ENCODE assay signal across 1 cellular context in genomic region chr2:145729993-145730770, GRCh38.
A peak's percentile ranks its signal among the peaks of the same experiment; 100 is the strongest.
TF ChIP-seq lines count a peak whose summit lies in the region.

No MANE protein-coding gene starts in this region.

TF ChIP-seq in K562, 482 proteins besides CTCF, POLR2A, EP300 and RAD21 (continued from another document and continues in another):
- TF ChIP-seq NCOA2 (IDR thresholded peaks at IDR 0.05; ENCODE audit: partially characterized antibody in 2 of 2) (no peak), CSDE1 (IDR thresholded peaks at IDR 0.05) (no peak), RBFOX2 (IDR thresholded peaks at IDR 0.05; ENCODE audit: low read depth, low read length) (no peak), ZNF121 (CRISPR knock-in tag; conservative IDR thresholded peaks at IDR 0.05) (no peak), NRF1 (conservative IDR thresholded peaks at IDR 0.05 in 1 of 2, IDR thresholded peaks at IDR 0.05 in 1 of 2) (no peak), SP2 (IDR thresholded peaks at IDR 0.05; ENCODE audit: extremely low read depth, low read depth, low read length, poor library complexity, severe bottlenecking) (no peak), ZNF76 (CRISPR knock-in tag; IDR thresholded peaks at IDR 0.05; ENCODE audit: borderline replicate concordance) (no peak), RBM39 (optimal IDR thresholded peaks at IDR 0.05; ENCODE audit: low read depth, low read length) (no peak), ZNF436 (CRISPR knock-in tag; IDR thresholded peaks at IDR 0.05) (no peak), ZNF740 (CRISPR knock-in tag; IDR thresholded peaks at IDR 0.05) (no peak), ZNF740 (tag; IDR thresholded peaks at IDR 0.05) (no peak), SAFB (IDR thresholded peaks at IDR 0.05; ENCODE audit: borderline replicate concordance, low read depth, low read length) (no peak), ZNF263 (CRISPR knock-in tag; IDR thresholded peaks at IDR 0.05; ENCODE audit: borderline replicate concordance) (no peak), ZBTB9 (CRISPR knock-in tag; IDR thresholded peaks at IDR 0.05) (no peak), TGIF2 (CRISPR knock-in tag; IDR thresholded peaks at IDR 0.05) (no peak), CEBPB (tag; IDR thresholded peaks at IDR 0.05) (no peak), ZNF57 (CRISPR knock-in tag; IDR thresholded peaks at IDR 0.05) (no peak), NFE2L1 (tag; IDR thresholded peaks at IDR 0.05; ENCODE audit: borderline replicate concordance, low read depth) (no peak), MEF2A (IDR thresholded peaks at IDR 0.05; ENCODE audit: control insufficient read depth, low read depth, low read length) (peak; percentile 68; the same call in 1 of the 2 replicates), E2F1 (CRISPR knock-in tag; IDR thresholded peaks at IDR 0.05) (no peak), ZNF316 (IDR thresholded peaks at IDR 0.05) (no peak), PYGO2 (tag; IDR thresholded peaks at IDR 0.05) (no peak), TEAD2 (tag; IDR thresholded peaks at IDR 0.05) (no peak), KLF16 (IDR thresholded peaks at IDR 0.05) (peak; percentile 25; the same call in 1 of the 2 replicates), TOE1 (IDR thresholded peaks at IDR 0.05; ENCODE audit: borderline replicate concordance) (no peak), TOE1 (CRISPR knock-in tag; IDR thresholded peaks at IDR 0.05; ENCODE audit: borderline replicate concordance, low read depth) (no peak), ZNF507 (tag; conservative IDR thresholded peaks at IDR 0.05) (no peak), RBM34 (IDR thresholded peaks at IDR 0.05; ENCODE audit: borderline replicate concordance, insufficient read depth, low read length) (no peak), SREBF1 (IDR thresholded peaks at IDR 0.05; ENCODE audit: borderline replicate concordance, low read depth, low read length) (no peak), TFE3 (CRISPR knock-in tag; IDR thresholded peaks at IDR 0.05) (no peak), POLR2H (tag; IDR thresholded peaks at IDR 0.05; ENCODE audit: low read depth) (no peak), ETS1 (conservative IDR thresholded peaks at IDR 0.05; ENCODE audit: control insufficient read depth, low read depth, low read length) (no peak), BMI1 (IDR thresholded peaks at IDR 0.05; ENCODE audit: low read length) (no peak), RCOR1 (IDR thresholded peaks at IDR 0.05; ENCODE audit: borderline replicate concordance in 1 of 2, low read depth in 2 of 2, low read length in 2 of 2) (no peak), ZBTB33 (CRISPR knock-in tag; IDR thresholded peaks at IDR 0.05) (no peak), ZNF165 (CRISPR knock-in tag; IDR thresholded peaks at IDR 0.05; ENCODE audit: borderline replicate concordance) (no peak), CAMTA2 (CRISPR knock-in tag; conservative IDR thresholded peaks at IDR 0.05) (no peak), SOX6 (IDR thresholded peaks at IDR 0.05) (peak; percentile 61; the same call in 1 of the 2 replicates), HLTF (IDR thresholded peaks at IDR 0.05) (no peak), MCM3 (IDR thresholded peaks at IDR 0.05) (no peak), ZNF695 (CRISPR knock-in tag; IDR thresholded peaks at IDR 0.05) (no peak), RBM17 (IDR thresholded peaks at IDR 0.05; ENCODE audit: borderline replicate concordance, low read depth, low read length) (no peak), MXI1 (IDR thresholded peaks at IDR 0.05; ENCODE audit: low read depth, low read length) (no peak), CC2D1A (IDR thresholded peaks at IDR 0.05) (no peak), ATF7 (IDR thresholded peaks at IDR 0.05) (0 out of 2 replicates have a peak, but pooled peaks have one; percentile 33), L3MBTL2 (IDR thresholded peaks at IDR 0.05) (peak; percentile 80), PHTF2 (CRISPR knock-in tag; IDR thresholded peaks at IDR 0.05) (no peak), STAT5B (CRISPR knock-in tag; IDR thresholded peaks at IDR 0.05) (no peak), DACH1 (IDR thresholded peaks at IDR 0.05; ENCODE audit: partially characterized antibody) (no peak), HOXB6 (CRISPR knock-in tag; IDR thresholded peaks at IDR 0.05; ENCODE audit: borderline replicate concordance) (no peak), CEBPZ (IDR thresholded peaks at IDR 0.05; ENCODE audit: borderline replicate concordance, low read depth, low read length) (no peak)
- TF ChIP-seq, protein P1, sequence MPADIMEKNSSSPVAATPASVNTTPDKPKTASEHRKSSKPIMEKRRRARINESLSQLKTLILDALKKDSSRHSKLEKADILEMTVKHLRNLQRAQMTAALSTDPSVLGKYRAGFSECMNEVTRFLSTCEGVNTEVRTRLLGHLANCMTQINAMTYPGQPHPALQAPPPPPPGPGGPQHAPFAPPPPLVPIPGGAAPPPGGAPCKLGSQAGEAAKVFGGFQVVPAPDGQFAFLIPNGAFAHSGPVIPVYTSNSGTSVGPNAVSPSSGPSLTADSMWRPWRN (IDR thresholded peaks at IDR 0.05; ENCODE audit: low read depth): no peak
- TF ChIP-seq, protein P2, sequence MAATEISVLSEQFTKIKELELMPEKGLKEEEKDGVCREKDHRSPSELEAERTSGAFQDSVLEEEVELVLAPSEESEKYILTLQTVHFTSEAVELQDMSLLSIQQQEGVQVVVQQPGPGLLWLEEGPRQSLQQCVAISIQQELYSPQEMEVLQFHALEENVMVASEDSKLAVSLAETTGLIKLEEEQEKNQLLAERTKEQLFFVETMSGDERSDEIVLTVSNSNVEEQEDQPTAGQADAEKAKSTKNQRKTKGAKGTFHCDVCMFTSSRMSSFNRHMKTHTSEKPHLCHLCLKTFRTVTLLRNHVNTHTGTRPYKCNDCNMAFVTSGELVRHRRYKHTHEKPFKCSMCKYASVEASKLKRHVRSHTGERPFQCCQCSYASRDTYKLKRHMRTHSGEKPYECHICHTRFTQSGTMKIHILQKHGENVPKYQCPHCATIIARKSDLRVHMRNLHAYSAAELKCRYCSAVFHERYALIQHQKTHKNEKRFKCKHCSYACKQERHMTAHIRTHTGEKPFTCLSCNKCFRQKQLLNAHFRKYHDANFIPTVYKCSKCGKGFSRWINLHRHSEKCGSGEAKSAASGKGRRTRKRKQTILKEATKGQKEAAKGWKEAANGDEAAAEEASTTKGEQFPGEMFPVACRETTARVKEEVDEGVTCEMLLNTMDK (IDR thresholded peaks at IDR 0.05; ENCODE audit: borderline replicate concordance, insufficient read depth, low read depth, low read length, poor library complexity, severe bottlenecking): no peak
- TF ChIP-seq, protein P3, sequence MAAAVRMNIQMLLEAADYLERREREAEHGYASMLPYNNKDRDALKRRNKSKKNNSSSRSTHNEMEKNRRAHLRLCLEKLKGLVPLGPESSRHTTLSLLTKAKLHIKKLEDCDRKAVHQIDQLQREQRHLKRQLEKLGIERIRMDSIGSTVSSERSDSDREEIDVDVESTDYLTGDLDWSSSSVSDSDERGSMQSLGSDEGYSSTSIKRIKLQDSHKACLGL (CRISPR knock-in tag; IDR thresholded peaks at IDR 0.05; ENCODE audit: borderline replicate concordance, poor library complexity, severe bottlenecking): no peak
- TF ChIP-seq, protein P4, sequence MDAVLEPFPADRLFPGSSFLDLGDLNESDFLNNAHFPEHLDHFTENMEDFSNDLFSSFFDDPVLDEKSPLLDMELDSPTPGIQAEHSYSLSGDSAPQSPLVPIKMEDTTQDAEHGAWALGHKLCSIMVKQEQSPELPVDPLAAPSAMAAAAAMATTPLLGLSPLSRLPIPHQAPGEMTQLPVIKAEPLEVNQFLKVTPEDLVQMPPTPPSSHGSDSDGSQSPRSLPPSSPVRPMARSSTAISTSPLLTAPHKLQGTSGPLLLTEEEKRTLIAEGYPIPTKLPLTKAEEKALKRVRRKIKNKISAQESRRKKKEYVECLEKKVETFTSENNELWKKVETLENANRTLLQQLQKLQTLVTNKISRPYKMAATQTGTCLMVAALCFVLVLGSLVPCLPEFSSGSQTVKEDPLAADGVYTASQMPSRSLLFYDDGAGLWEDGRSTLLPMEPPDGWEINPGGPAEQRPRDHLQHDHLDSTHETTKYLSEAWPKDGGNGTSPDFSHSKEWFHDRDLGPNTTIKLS (IDR thresholded peaks at IDR 0.05; ENCODE audit: borderline replicate concordance, low read depth): no peak
